ENCODE assay signal across 9 cellular contexts in genomic region chr2:128520787-128521186, GRCh38.
DNase-seq lines count a peak whose midpoint lies in the region; ATAC-seq and TF ChIP-seq lines count a peak whose summit lies in the region.
"Had no signal": no experiment of that assay in that cellular context is flagged by ENCODE, and none has a peak within 500 bp of the region (broad histone marks: within the 10 kb centered on the region; RNA-seq: fewer than 3 reads in every experiment).

No MANE protein-coding gene starts in this region.

- H3K27me3 ChIP-seq in GM06990 (replicated peaks; ENCODE audit: control insufficient read depth, insufficient read depth, low read length) = no peaks in the 10 kb centered on the region; the same call in 1 of the 2 replicates

- H3K27me3 Mint-ChIP-seq in type B pancreatic cell = no peaks in the 10 kb centered on the region

- DNase-seq in GM06990 (ENCODE audit: extremely low read depth, insufficient read length) (peak; percentile 75), NCI-H1930 (lab: John Stamatoyannopoulos, UW) (no peak), type B pancreatic cell (ENCODE audit: extremely low spot score, unreplicated experiment) (no peak), NK-92 (lab: John Stamatoyannopoulos, UW; ENCODE audit: unreplicated experiment) (no peak), pons (ENCODE audit: low spot score) (no peak)
- DNase-seq in activated naive CD4-positive, alpha-beta T cell treated with anti-CD3 and anti-CD28 coated beads, Interleukin-2, amount 50 U/mL, for 72 hours (ENCODE audit: low spot score in 2 of 2) = peak; percentile 58 to 68
- DNase-seq: GF-D8 had no signal

- ATAC-seq in GM19395 (IDR thresholded peaks at IDR 0.05; ENCODE audit: unreplicated experiment) (peak; percentile 90), HG03108 (IDR thresholded peaks at IDR 0.05; ENCODE audit: unreplicated experiment) (peak; percentile 84)
- peak; percentile 93 to 98 for ATAC-seq in activated naive CD4-positive, alpha-beta T cell treated with anti-CD3 and anti-CD28 coated beads, Interleukin-2, amount 50 U/mL, for 72 hours

- TF ChIP-seq CTCF in GM06990 (IDR thresholded peaks at IDR 0.05; ENCODE audit: insufficient read depth, low read length, poor library complexity, severe bottlenecking) = no peak
- TF ChIP-seq CTCF in type B pancreatic cell (conservative IDR thresholded peaks at IDR 0.05) = no peak

- no peak overlapping the region for H3K4me3 Mint-ChIP-seq in type B pancreatic cell

- H3K27ac Mint-ChIP-seq in activated naive CD4-positive, alpha-beta T cell treated with anti-CD3 and anti-CD28 coated beads, Interleukin-2, amount 50 U/mL, for 72 hours = peak overlapping the region in 1 of 2 donors; percentile 37
- no peak overlapping the region for H3K27ac Mint-ChIP-seq in type B pancreatic cell

- H3K36me3 Mint-ChIP-seq in activated naive CD4-positive, alpha-beta T cell treated with anti-CD3 and anti-CD28 coated beads, Interleukin-2, amount 50 U/mL, for 72 hours = no peaks in the 10 kb centered on the region
- H3K36me3 Mint-ChIP-seq in type B pancreatic cell = no peaks in the 10 kb centered on the region

- no peaks in the 10 kb centered on the region for H3K9me3 Mint-ChIP-seq in activated naive CD4-positive, alpha-beta T cell treated with anti-CD3 and anti-CD28 coated beads, Interleukin-2, amount 50 U/mL, for 72 hours
- peaks cover 4% of the 10 kb centered on the region for H3K9me3 Mint-ChIP-seq in type B pancreatic cell

- H3K36me3 ChIP-seq in GM06990 (ENCODE audit: control insufficient read depth, insufficient read depth, low read length) = no peaks in the 10 kb centered on the region

- H3K4me1 Mint-ChIP-seq in type B pancreatic cell (ENCODE audit: unreplicated experiment) = peaks cover 19% of the 10 kb centered on the region

- no peak overlapping the region for H3K4me3 ChIP-seq in GM06990 (replicated peaks; ENCODE audit: low read depth, low read length)

Comparison
In these comparisons a context has a peak if more than half of its experiments do, and no peak if none do; other contexts are left out.
1. DNase-seq: peak in GM06990 (single experiment) and activated naive CD4-positive, alpha-beta T cell treated with anti-CD3 and anti-CD28 coated beads, Interleukin-2, amount 50 U/mL, for 72 hours (2 of 2); none in NCI-H1930 (0 of 2), type B pancreatic cell (single experiment), NK-92 (single experiment) and pons (single experiment).
2. Peak in every context shown above with its lines, with median percentiles within 50 percentile points of each other: ATAC-seq.